In the genomic region with DNA sequence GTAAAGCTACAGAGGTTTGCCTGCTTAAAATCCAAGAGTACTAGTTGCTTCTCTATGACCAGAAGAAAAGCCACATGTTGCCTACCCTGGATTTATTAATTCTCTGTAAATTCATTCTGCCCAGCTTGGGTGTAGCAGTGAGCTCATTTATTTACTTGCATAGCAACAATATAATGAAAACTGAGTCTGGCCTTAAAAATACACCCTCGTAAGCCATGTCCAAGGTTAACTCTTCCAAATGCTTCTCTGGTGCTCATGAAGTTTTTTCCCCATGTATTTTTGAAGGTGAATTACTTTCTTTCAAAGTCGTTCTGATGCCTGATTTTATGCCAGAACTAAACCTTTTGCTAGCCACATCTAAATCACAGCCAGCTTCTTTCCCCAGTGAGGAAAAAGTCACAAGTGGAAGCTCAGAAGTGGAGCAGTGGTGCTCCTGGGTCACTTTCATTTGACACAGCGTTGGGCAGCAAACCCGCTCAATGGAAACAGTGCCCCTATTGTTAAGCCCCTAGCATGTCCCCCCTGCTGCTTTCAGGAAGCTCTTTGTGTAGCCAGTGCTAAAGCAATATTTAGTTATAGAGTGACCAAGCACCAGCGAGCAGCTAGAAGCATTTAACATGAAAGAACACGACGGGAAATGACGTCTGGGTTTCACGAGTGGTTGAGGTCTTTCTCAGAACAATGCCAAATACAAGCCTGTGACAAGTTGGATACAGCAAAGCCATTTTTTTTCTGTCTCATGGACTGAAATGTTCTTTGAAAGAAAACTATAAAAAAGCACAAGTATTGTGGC, we compare ENCODE assay signal across 2 cellular contexts.
A peak's percentile ranks its signal among the peaks of the same experiment; 100 is the strongest.
TF ChIP-seq lines count a peak whose summit lies in the region.

No MANE protein-coding gene starts in this region.

TF ChIP-seq in A549, 52 proteins besides CTCF, POLR2A, EP300 and RAD21:
- TF ChIP-seq HMGXB4 (CRISPR knock-in tag; IDR thresholded peaks at IDR 0.05; ENCODE audit: borderline replicate concordance) (0 out of 2 replicates have a peak, but pooled peaks have one; percentile 10), MAZ (IDR thresholded peaks at IDR 0.05; ENCODE audit: borderline replicate concordance, low read depth, low read length) (no peak)

TF ChIP-seq in IMR-90, 13 proteins besides CTCF, POLR2A, EP300 and RAD21:
- no peak for TF ChIP-seq MAZ (IDR thresholded peaks at IDR 0.05; ENCODE audit: borderline replicate concordance, low read depth, low read length)
- no peak for TF ChIP-seq NFE2L2 (IDR thresholded peaks at IDR 0.05; ENCODE audit: low read depth, low read length)
- no peak for TF ChIP-seq MAFK (IDR thresholded peaks at IDR 0.05; ENCODE audit: low read depth, low read length)
- no peak for TF ChIP-seq CHD1 (IDR thresholded peaks at IDR 0.05; ENCODE audit: low read depth, low read length)
- no peak for TF ChIP-seq RCOR1 (IDR thresholded peaks at IDR 0.05; ENCODE audit: insufficient replicate concordance, low read length)
- no peak for TF ChIP-seq CEBPB (IDR thresholded peaks at IDR 0.05; ENCODE audit: low read depth, low read length)
- TF ChIP-seq BHLHE40 (IDR thresholded peaks at IDR 0.05; ENCODE audit: low read depth, low read length) = no peak
